27 cellular contexts compared by ENCODE assay signal in the genomic region with DNA sequence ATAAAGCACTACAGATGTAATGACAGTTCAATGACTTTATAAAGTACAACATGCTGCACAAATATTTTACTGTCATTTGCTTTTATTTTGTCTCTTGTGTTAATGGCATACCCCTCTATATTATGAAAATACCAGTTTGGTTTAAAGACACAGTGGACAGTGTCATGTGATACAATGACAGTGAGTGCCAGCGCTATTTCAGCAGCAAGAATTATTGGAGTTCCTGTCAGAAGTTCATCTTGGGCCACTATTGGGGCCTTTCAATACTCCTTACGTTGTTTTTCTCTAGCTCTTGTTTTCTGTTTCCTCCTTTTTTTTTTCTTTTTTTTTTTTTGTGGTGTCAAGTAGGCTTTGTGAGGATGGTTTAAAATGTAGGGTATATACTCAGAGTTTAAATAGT.
"Had no signal": no experiment of that assay in that cellular context is flagged by ENCODE, and none has a peak within 500 bp of the region (broad histone marks: within the 10 kb centered on the region; RNA-seq: fewer than 3 reads in every experiment).

No MANE protein-coding gene starts in this region.

- DNase-seq: stimulated activated CD4-positive, alpha-beta T cell treated with anti-CD3 and anti-CD28 coated beads, Interleukin-2, amount 100 ng/mL, for 48 hours; stimulated activated CD4-positive, alpha-beta T cell treated with anti-CD3 and anti-CD28 coated beads, Interleukin-4, amount 100 ng/mL, for 1 hour; stimulated activated CD4-positive, alpha-beta T cell treated with anti-CD3 and anti-CD28 coated beads, Interleukin-4, amount 100 ng/mL, for 24 hours; stimulated activated CD4-positive, alpha-beta T cell treated with anti-CD3 and anti-CD28 coated beads, Interleukin-4, amount 100 ng/mL, for 4 hours; stimulated activated CD8-positive, alpha-beta memory T cell treated with anti-CD3 and anti-CD28 coated beads, Interleukin-4, amount 100 ng/mL, for 48 hours; stimulated activated naive B cell treated with anti-CD40 and anti-IgM and Interleukin-4, amounts not matched to agents 10 μg/mL and 1 μg/mL and 100 μg/mL, for 72 hours; stimulated activated naive CD4-positive, alpha-beta T cell; stimulated activated naive CD4-positive, alpha-beta T cell treated with Interleukin-2 at 50 U/mL for 16 hours; stimulated activated naive CD8-positive, alpha-beta T cell treated with anti-CD3 and anti-CD28 coated beads, Interleukin-15, amount 100 ng/mL, for 72 hours; stimulated activated naive CD8-positive, alpha-beta T cell treated with anti-CD3 and anti-CD28 coated beads, Interleukin-15, Interleukin-2, amounts not matched to agents 100 U/mL and 50 U/mL, for 24 hours; stomach; substantia nigra; testis; thyroid gland; tibial artery; transverse colon; trophoblast cell; upper lobe of left lung; upper lobe of right lung; uterus had no signal

- H3K4me1 ChIP-seq: stomach, testis, thyroid gland, tibial artery, transverse colon, upper lobe of left lung, upper lobe of right lung, uterus had no signal

- H3K36me3 ChIP-seq: stomach, suprapubic skin, thoracic aorta, thyroid gland, tibial artery, tibial nerve, transverse colon, upper lobe of left lung, upper lobe of right lung, uterus, vagina had no signal

- H3K4me3 ChIP-seq: stomach, suprapubic skin, testis, thoracic aorta, thyroid gland, tibial artery, tibial nerve, transverse colon, upper lobe of left lung, upper lobe of right lung, uterus, vagina had no signal

- H3K27me3 ChIP-seq: stomach, suprapubic skin, testis, thyroid gland, tibial artery, tibial nerve, transverse colon, upper lobe of left lung, upper lobe of right lung, uterus, vagina had no signal

- ATAC-seq: stimulated activated effector memory CD8-positive, alpha-beta T cell treated with anti-CD3 and anti-CD28 coated beads, Interleukin-12 subunit alpha, Interleukin-12 subunit beta, amount 100 ng/mL, for 72 hours; stimulated activated memory B cell treated with anti-CD40 and anti-IgM and Interleukin-4, amounts not matched to agents 10 μg/mL and 1 μg/mL and 100 μg/mL, for 72 hours; stimulated activated naive B cell treated with anti-CD40 and anti-IgM and Interleukin-4, amounts not matched to agents 10 μg/mL and 1 μg/mL and 100 μg/mL, for 72 hours; stimulated activated naive CD8-positive, alpha-beta T cell treated with anti-CD3 and anti-CD28 coated beads, Interleukin-15, amount 100 ng/mL, for 72 hours; stimulated activated naive CD8-positive, alpha-beta T cell treated with anti-CD3 and anti-CD28 coated beads, Interleukin-15, Interleukin-2, amounts not matched to agents 100 U/mL and 50 U/mL, for 24 hours; upper lobe of right lung had no signal

- H3K9me3 ChIP-seq: stomach, suprapubic skin, testis, thoracic aorta, thyroid gland, tibial artery, tibial nerve, transverse colon, upper lobe of left lung, upper lobe of right lung, uterus, vagina had no signal

- FAIRE-seq: urothelium cell line had no signal

- H3K27ac ChIP-seq: stomach, suprapubic skin, testis, thoracic aorta, thyroid gland, tibial artery, tibial nerve, transverse colon, upper lobe of left lung, upper lobe of right lung, uterus, vagina had no signal
